ENCODE assay signal across 7 cellular contexts in genomic region chr5:150412319-150413175, GRCh38. TPM values are rescaled to one million over a fixed set of nuclear protein-coding genes. Genes with fewer than 3 reads are reported as not detected.
DNase-seq lines count a peak whose midpoint lies in the region; ATAC-seq and TF ChIP-seq lines count a peak whose summit lies in the region.

TSS of gene CD74 (minus strand) at chr5:150412910. CDS start at chr5:150412749, 161 bp downstream.

- WGBS in right cardiac atrium, result 18% methylated on average over 20 of the region's 20 CpGs

- H3K4me1 Mint-ChIP-seq in activated naive CD8-positive, alpha-beta T cell treated with anti-CD3 and anti-CD28 coated beads, Interleukin-2, amount 10 ng/mL, durations not matched to agents 7 days and 5 days, result peaks cover 29% of the 10 kb centered on the region

- H4K20me1 ChIP-seq in SU-DHL-6 (ENCODE audit: low read depth, low read length), result peaks cover 8% of the 10 kb centered on the region; the same call in 1 of the 2 replicates

- peak within 1 kb of the TSS; percentile 98 for H3K9ac ChIP-seq in SU-DHL-6 (ENCODE audit: low read length)

- H3K4me1 ChIP-seq in right cardiac atrium (ENCODE audit: control insufficient read depth, insufficient read depth, low read length), result peaks cover 2% of the 10 kb centered on the region

- peaks cover 7% of the 10 kb centered on the region for H3K36me3 Mint-ChIP-seq in activated naive CD8-positive, alpha-beta T cell treated with anti-CD3 and anti-CD28 coated beads, Interleukin-2, amount 10 ng/mL, durations not matched to agents 7 days and 5 days

- peaks cover 3% of the 10 kb centered on the region; the same call in 1 of the 2 replicates for H3K36me3 ChIP-seq in SU-DHL-6 (ENCODE audit: low read length)

- intact Hi-C loops in right cardiac atrium (cut with DNase I), result no loop called here

- DNase-seq in activated naive CD8-positive, alpha-beta T cell treated with anti-CD3 and anti-CD28 coated beads, Interleukin-2, amount 10 ng/mL, durations not matched to agents 7 days and 5 days, result peak; percentile 85
- DNase-seq in right cardiac atrium, result peak; percentile 71 to 94 (median 91)
- DNase-seq in retinal pigment epithelial cell (ENCODE audit: low read depth), result no peak
- DNase-seq in GF-D8 (lab: John Stamatoyannopoulos, UW), result no peak

- peak within 1 kb of the TSS; percentile 97 for H3K27ac ChIP-seq in SU-DHL-6 (ENCODE audit: low read depth, low read length)
- peak within 1 kb of the TSS; percentile 86 for H3K27ac ChIP-seq in right cardiac atrium (ENCODE audit: low read length)

- POLR2A ChIA-PET in activated naive CD8-positive, alpha-beta T cell treated with anti-CD3 and anti-CD28 coated beads, Interleukin-2, amount 10 ng/mL, durations not matched to agents 7 days and 5 days (lab: Charles Lee), result interaction anchor here (0.6 to 3.3 kb wide), 14 partner anchors 9 to 301 kb away, joined by 3 to 32 read pairs (median 4); partner anchors contain the start of genes RPS14 and TCOF1

- no peaks in the 10 kb centered on the region for H3K9me3 Mint-ChIP-seq in activated naive CD8-positive, alpha-beta T cell treated with anti-CD3 and anti-CD28 coated beads, Interleukin-2, amount 10 ng/mL, durations not matched to agents 7 days and 5 days

- H3K79me2 ChIP-seq in SU-DHL-6 (ENCODE audit: insufficient read depth, low read length), result peaks cover 47% of the 10 kb centered on the region

- H3K4me3 ChIP-seq in SU-DHL-6 (ENCODE audit: insufficient read depth, low read length, poor library complexity, severe bottlenecking), result peak within 1 kb of the TSS; percentile 98
- peak within 1 kb of the TSS; percentile 64 for H3K4me3 ChIP-seq in right cardiac atrium (ENCODE audit: low read length)
- peak within 1 kb of the TSS; percentile 56 for H3K4me3 ChIP-seq in retinal pigment epithelial cell (ENCODE audit: low read length)

- TF ChIP-seq CTCF in SU-DHL-6 (IDR thresholded peaks at IDR 0.05; ENCODE audit: insufficient read depth, low read length, poor library complexity, severe bottlenecking) (no peak), retinal pigment epithelial cell (conservative IDR thresholded peaks at IDR 0.05; ENCODE audit: low read depth, low read length) (no peak)

- no peaks in the 10 kb centered on the region for H3K27me3 Mint-ChIP-seq in activated naive CD8-positive, alpha-beta T cell treated with anti-CD3 and anti-CD28 coated beads, Interleukin-2, amount 10 ng/mL, durations not matched to agents 7 days and 5 days

- H3K27ac Mint-ChIP-seq in activated naive CD8-positive, alpha-beta T cell treated with anti-CD3 and anti-CD28 coated beads, Interleukin-2, amount 10 ng/mL, durations not matched to agents 7 days and 5 days, result peak within 1 kb of the TSS; percentile 100

- peaks cover 50% of the 10 kb centered on the region for H3F3A ChIP-seq in SU-DHL-6 (ENCODE audit: insufficient read depth)

- no peaks in the 10 kb centered on the region for H3K9me2 ChIP-seq in SU-DHL-6 (replicated peaks; ENCODE audit: insufficient read depth, low read length)

- H3K27me3 ChIP-seq in SU-DHL-6 (ENCODE audit: low read length) (no peaks in the 10 kb centered on the region), right cardiac atrium (ENCODE audit: control insufficient read depth, insufficient read depth) (no peaks in the 10 kb centered on the region)

- ATAC-seq in GM19023 (IDR thresholded peaks at IDR 0.05; ENCODE audit: unreplicated experiment) (peak; percentile 76), HG03159 (IDR thresholded peaks at IDR 0.05; ENCODE audit: unreplicated experiment) (peak; percentile 70), right cardiac atrium (peak; percentile 76 to 78)
- peak; percentile 89 for ATAC-seq in activated naive CD8-positive, alpha-beta T cell treated with anti-CD3 and anti-CD28 coated beads, Interleukin-2, amount 10 ng/mL, durations not matched to agents 7 days and 5 days (ENCODE audit: low read depth)

- H3K9me3 ChIP-seq in SU-DHL-6 (ENCODE audit: insufficient read depth, low read length) (no peaks in the 10 kb centered on the region), right cardiac atrium (ENCODE audit: control insufficient read depth, low read length) (no peaks in the 10 kb centered on the region)

- H3K4me3 Mint-ChIP-seq in activated naive CD8-positive, alpha-beta T cell treated with anti-CD3 and anti-CD28 coated beads, Interleukin-2, amount 10 ng/mL, durations not matched to agents 7 days and 5 days, result peak within 1 kb of the TSS; percentile 98

- peak within 1 kb of the TSS; percentile 96 for H3K4me2 ChIP-seq in SU-DHL-6 (ENCODE audit: low read depth, low read length, poor library complexity, severe bottlenecking)

- H2AFZ ChIP-seq in SU-DHL-6 (ENCODE audit: low read depth, low read length, severe bottlenecking), result peak within 1 kb of the TSS; percentile 62

RNA-seq across cellular contexts. Expression of gene CD74, which starts in this region (rescaled TPM):
- 100 to 1,000 TPM; 341 to 350 TPM for total RNA-seq in activated naive CD8-positive, alpha-beta T cell treated with anti-CD3 and anti-CD28 coated beads, Interleukin-2, amount 10 ng/mL, durations not matched to agents 7 days and 5 days
- total RNA-seq in right cardiac atrium, result 100 to 1,000 TPM; 222 to 331 (median 251) TPM
- polyA plus RNA-seq in right cardiac atrium, result 201 TPM

Comparison
In these comparisons a context has a peak if more than half of its experiments do, and no peak if none do; other contexts are left out.
1. DNase-seq: peak in activated naive CD8-positive, alpha-beta T cell treated with anti-CD3 and anti-CD28 coated beads, Interleukin-2, amount 10 ng/mL, durations not matched to agents 7 days and 5 days (single experiment) and right cardiac atrium (3 of 3); none in retinal pigment epithelial cell (single experiment) and GF-D8 (single experiment).
2. Peak in every context shown above with its lines, with median percentiles within 50 percentile points of each other: ATAC-seq and H3K4me3 ChIP-seq.